In the genomic region with DNA sequence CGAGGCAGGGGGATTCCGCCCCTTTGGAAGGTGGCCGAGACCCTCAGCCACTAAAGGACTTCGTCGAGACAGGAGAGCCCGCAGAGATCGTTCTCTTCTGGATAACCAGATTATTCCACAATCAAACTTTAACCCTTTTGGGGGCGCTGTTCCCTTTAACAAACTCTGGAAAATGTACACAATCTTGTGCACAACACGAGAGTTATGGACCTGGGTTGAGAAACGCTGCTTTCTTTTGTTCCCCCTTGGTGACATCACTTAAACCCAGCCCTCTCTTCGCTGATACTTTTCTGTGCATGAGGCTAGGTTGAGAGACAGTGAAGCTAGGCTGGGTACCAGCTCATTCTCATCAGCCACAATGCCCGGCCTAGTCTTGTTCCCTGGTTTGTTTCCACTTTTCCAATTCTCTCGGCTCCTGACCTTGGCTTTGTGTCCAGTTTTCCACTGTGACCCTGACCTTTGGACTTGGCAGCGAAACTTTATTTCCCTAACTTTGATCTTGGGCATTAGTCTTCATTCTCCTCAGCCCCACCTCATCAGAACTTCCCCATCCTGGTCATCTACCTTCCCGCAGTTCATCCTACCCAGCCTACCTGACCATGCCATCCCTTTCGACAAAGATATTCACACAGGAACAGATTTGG, we compare ENCODE assay signal across 7 cellular contexts. TPM values are rescaled to one million over a fixed set of nuclear protein-coding genes. Genes with fewer than 3 reads are reported as not detected.
DNase-seq lines count a peak whose midpoint lies in the region; ATAC-seq, FAIRE-seq and TF ChIP-seq lines count a peak whose summit lies in the region.

No MANE protein-coding gene starts in this region.

- TF ChIP-seq POLR2A in breast epithelium (IDR thresholded peaks at IDR 0.05): no peak

- no peaks in the 10 kb centered on the region for H3K27me3 ChIP-seq in breast epithelium
- H3K27me3 ChIP-seq in small intestine (ENCODE audit: control insufficient read depth in 2 of 2, insufficient read depth in 2 of 2, low read length in 2 of 2): no peaks in the 10 kb centered on the region

- peak overlapping the region; percentile 94 to 97 for H3K27ac ChIP-seq in breast epithelium
- peak overlapping the region; percentile 83 to 89 for H3K27ac ChIP-seq in small intestine (ENCODE audit: low read depth in 1 of 2, low read length in 1 of 2)

- TF ChIP-seq CTCF in LNCAP (IDR thresholded peaks at IDR 0.05) (peak; percentile 55), breast epithelium (IDR thresholded peaks at IDR 0.05) (peak; percentile 24 to 61 (median 47))

- peaks cover 3 to 6% of the 10 kb centered on the region in 2 donors for H3K4me1 ChIP-seq in breast epithelium
- peaks cover 8 to 12% of the 10 kb centered on the region in 2 donors for H3K4me1 ChIP-seq in small intestine (ENCODE audit: control insufficient read depth in 2 of 2, insufficient read depth in 1 of 2, low read depth in 1 of 2, low read length in 1 of 2)

- H3K9me3 ChIP-seq in breast epithelium: no peaks in the 10 kb centered on the region
- no peaks in the 10 kb centered on the region for H3K9me3 ChIP-seq in small intestine (ENCODE audit: control insufficient read depth, low read depth)

- H3K4me3 ChIP-seq in breast epithelium (peak overlapping the region; percentile 87 to 100 (median 90)), small intestine (ENCODE audit: low read depth in 1 of 2, low read length in 2 of 2) (peak overlapping the region; percentile 82 to 91)

- H3K36me3 ChIP-seq in breast epithelium (no peaks in the 10 kb centered on the region), small intestine (ENCODE audit: control insufficient read depth in 2 of 2, insufficient read depth in 2 of 2, low read length in 2 of 2) (no peaks in the 10 kb centered on the region)

- intact Hi-C loops in breast epithelium (cut with DNase I; ENCODE audit: low total_unique reads): no loop called here

- peak; percentile 46 for FAIRE-seq in G401.6 (lab: Jason Lieb, UNC)
- FAIRE-seq in small intestine (lab: Jason Lieb, UNC): no peak

- peak; percentile 81 for DNase-seq in RKO (ENCODE audit: low spot score)
- no peak for DNase-seq in breast epithelium (ENCODE audit: low spot score in 2 of 2)
- peak; percentile 92 for DNase-seq in inferior parietal cortex (ENCODE audit: extremely low spot score)
- DNase-seq in small intestine: peak; percentile 81

- 11 to 16% (median 14%) methylated on average over 16 of the region's 16 CpGs for WGBS in small intestine, 3 donors

- peak; percentile 17 for ATAC-seq in GM21786 (IDR thresholded peaks at IDR 0.05; ENCODE audit: unreplicated experiment)

RNA-seq across cellular contexts. Expression of a gene that starts 0.8 kb away (rescaled TPM):
- total RNA-seq in breast epithelium: 10 to 100 TPM; 68.2 to 70.5 (median 69.3) TPM
- 10 to 100 TPM; 18.1 to 29.4 (median 23.0) TPM for polyA plus RNA-seq in small intestine

Comparison
In these comparisons a context has a peak if more than half of its experiments do, and no peak if none do; other contexts are left out.
1. DNase-seq: peak in RKO (single experiment), inferior parietal cortex (single experiment) and small intestine (single experiment); none in breast epithelium (0 of 2).